ENCODE assay signal across 8 cellular contexts in the genomic region with DNA sequence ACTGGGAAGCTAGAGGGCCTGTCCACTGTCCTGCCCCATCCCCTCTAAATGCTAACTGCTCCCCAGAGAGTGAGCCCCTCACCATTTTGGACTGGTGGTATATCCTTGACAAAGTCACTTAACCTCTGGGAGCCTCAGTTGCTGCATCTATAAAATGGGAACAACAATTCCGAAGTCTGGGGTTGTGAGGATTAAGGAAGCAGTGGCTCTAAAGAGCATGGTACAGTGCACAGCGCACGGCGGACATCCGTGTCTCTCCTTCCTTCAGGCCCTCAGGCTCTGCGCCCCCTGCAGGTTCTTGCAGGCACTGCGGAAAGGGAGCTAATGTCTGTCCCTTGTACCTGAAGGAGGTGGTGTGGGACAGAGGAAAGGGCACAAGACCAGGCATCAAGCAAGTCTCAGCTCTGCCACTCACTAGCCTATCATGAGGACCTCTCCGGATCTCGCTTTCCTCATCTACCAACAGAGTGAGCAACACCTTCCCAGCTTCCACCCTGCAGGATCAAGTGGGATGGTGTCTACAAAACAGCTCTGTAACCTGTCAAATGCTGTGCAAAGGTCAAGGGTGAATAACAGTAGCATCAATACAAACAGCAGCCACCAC. TPM values are rescaled to one million over a fixed set of nuclear protein-coding genes. Genes with fewer than 3 reads are reported as not detected.
DNase-seq lines count a peak whose midpoint lies in the region; ATAC-seq, FAIRE-seq and TF ChIP-seq lines count a peak whose summit lies in the region.

No MANE protein-coding gene starts in this region.

- peak; percentile 53 for DNase-seq in D721Med (ENCODE audit: insufficient read length, low spot score)
- DNase-seq in HT1080 (ENCODE audit: low read depth), result peak; percentile 62
- DNase-seq in T-helper 22 cell (ENCODE audit: low read depth), result peak; percentile 51
- no peak for DNase-seq in astrocyte (ENCODE audit: low read depth)
- peak; percentile 64 for DNase-seq in inferior parietal cortex (ENCODE audit: extremely low spot score)
- DNase-seq in stimulated activated CD4-positive, alpha-beta T cell treated with anti-CD3 and anti-CD28 coated beads, Interleukin-4, amount 100 ng/mL, for 1 hour, result peak; percentile 86
- no peak for DNase-seq in NCI-H526 treated with DMSO at 0.1 percent for 48 hours (lab: John Stamatoyannopoulos, UW)

- no peaks in the 10 kb centered on the region for H3K9me3 ChIP-seq in astrocyte (ENCODE audit: insufficient read depth, low read depth, low read length)

- H3K4me1 ChIP-seq in astrocyte (ENCODE audit: insufficient read depth, low read length), result peaks cover 17% of the 10 kb centered on the region

- no peak for ATAC-seq in HG03097 (IDR thresholded peaks at IDR 0.05; ENCODE audit: low FRiP score, unreplicated experiment)

- H3K36me3 Mint-ChIP-seq in astrocyte (ENCODE audit: low read depth, unreplicated experiment), result peaks cover 35% of the 10 kb centered on the region

- H3K9me3 Mint-ChIP-seq in astrocyte (ENCODE audit: unreplicated experiment), result no peaks in the 10 kb centered on the region

- H3K27ac Mint-ChIP-seq in astrocyte (ENCODE audit: unreplicated experiment), result no peak overlapping the region

- no peaks in the 10 kb centered on the region for H3K27me3 ChIP-seq in astrocyte (ENCODE audit: insufficient read depth, low read length)

- H3K9ac ChIP-seq in astrocyte (ENCODE audit: low read length), result no peak overlapping the region

- H3K4me1 Mint-ChIP-seq in astrocyte (ENCODE audit: low read depth, unreplicated experiment), result peaks cover 1% of the 10 kb centered on the region

- no peak overlapping the region for H3K27ac ChIP-seq in astrocyte (ENCODE audit: low read depth, low read length)

- H3K4me2 ChIP-seq in astrocyte (ENCODE audit: low read length), result no peak overlapping the region

- TF ChIP-seq CTCF in D721Med (IDR thresholded peaks at IDR 0.05; ENCODE audit: insufficient read depth, missing control alignments) (peak; percentile 85), astrocyte (IDR thresholded peaks at IDR 0.05; ENCODE audit: insufficient read depth, low read depth, low read length) (peak; percentile 86)

- peaks cover 39% of the 10 kb centered on the region for H3K36me3 ChIP-seq in astrocyte (ENCODE audit: insufficient read depth, low read length)

- FAIRE-seq in D721Med (lab: Jason Lieb, UNC), result no peak
- no peak for FAIRE-seq in astrocyte (lab: Jason Lieb, UNC)

- H4K20me1 ChIP-seq in astrocyte (ENCODE audit: insufficient read depth, low read length), result peaks cover 10% of the 10 kb centered on the region

- H2AFZ ChIP-seq in astrocyte (ENCODE audit: low read depth, low read length), result no peak overlapping the region

- H3K4me3 ChIP-seq in astrocyte (ENCODE audit: insufficient read depth, low read depth, low read length), result no peak overlapping the region

- no peaks in the 10 kb centered on the region for H3K27me3 Mint-ChIP-seq in astrocyte (ENCODE audit: low read depth, unreplicated experiment)

- H3K4me3 Mint-ChIP-seq in astrocyte (ENCODE audit: unreplicated experiment), result no peak overlapping the region

- peaks cover 11% of the 10 kb centered on the region for H3K79me2 ChIP-seq in astrocyte (ENCODE audit: insufficient read depth, low read length)

RNA-seq across cellular contexts. Expression of gene ECE1, which starts 20.1 kb away (rescaled TPM):
- 66.6 and 72.6 TPM in 2 replicates for total RNA-seq in HT1080 (2014; rRNA removed; shearing (Covaris generic))
- 103 and 119 TPM in 2 replicates for polyA plus RNA-seq in HT1080 (2015; cell fraction: cytosol; rRNA removed)
- polyA plus RNA-seq in HT1080 (2015; cell fraction: nucleus; rRNA removed), result 211 and 256 TPM in 2 replicates
- total RNA-seq in astrocyte, result 172 and 182 TPM in 2 replicates

Comparison
In these comparisons a context has a peak if more than half of its experiments do, and no peak if none do; other contexts are left out.
1. DNase-seq: peak in D721Med (single experiment), HT1080 (single experiment), T-helper 22 cell (single experiment), inferior parietal cortex (single experiment) and stimulated activated CD4-positive, alpha-beta T cell treated with anti-CD3 and anti-CD28 coated beads, Interleukin-4, amount 100 ng/mL, for 1 hour (single experiment); none in astrocyte (single experiment) and NCI-H526 treated with DMSO at 0.1 percent for 48 hours (single experiment).